ENCODE assay signal across 23 cellular contexts in the genomic region with DNA sequence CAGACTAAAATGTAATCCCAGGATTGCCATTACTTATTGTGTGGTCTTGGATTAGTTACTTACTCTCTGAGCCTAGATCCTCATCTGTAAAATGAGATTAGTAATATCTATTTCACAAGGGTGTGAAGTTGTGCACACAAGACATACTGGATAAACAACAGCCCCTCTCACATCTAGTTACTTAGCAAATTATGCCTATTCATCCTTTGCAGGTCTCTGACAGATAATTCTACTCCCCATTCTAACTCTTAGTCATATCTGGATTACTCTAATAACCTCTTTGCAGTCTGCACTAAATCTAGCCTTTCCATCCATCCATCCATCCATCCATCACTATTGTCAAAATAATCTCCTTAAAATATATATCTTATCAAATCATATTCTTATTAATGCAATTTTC. TPM values are rescaled to one million over a fixed set of nuclear protein-coding genes. Genes with fewer than 3 reads are reported as not detected.
DNase-seq lines count a peak whose midpoint lies in the region; ATAC-seq, FAIRE-seq and TF ChIP-seq lines count a peak whose summit lies in the region.
"Had no signal": no experiment of that assay in that cellular context is flagged by ENCODE, and none has a peak within 500 bp of the region (broad histone marks: within the 10 kb centered on the region; RNA-seq: fewer than 3 reads in every experiment).

No MANE protein-coding gene starts in this region.

- H3K36me3 ChIP-seq in Panc1 (ENCODE audit: control insufficient read depth, insufficient read depth, low read length): no peaks in the 10 kb centered on the region

- BruUV-seq in Panc1 (replicated peaks; lab: Mats Ljungman, UMichigan): TSS peak; percentile 39

- H3K27me3 ChIP-seq in Panc1 (ENCODE audit: control insufficient read depth, insufficient read depth, low read length): no peaks in the 10 kb centered on the region
- H3K27me3 ChIP-seq: BE2C, BLaER1 had no signal

- in situ Hi-C loops in Panc1 (cut with HindIII; ENCODE audit: low pct_unique_long_range_greater_than_20kb, low sequenced_read_pairs): no loop called here

- intact Hi-C loops in Panc1 (cut with micrococcal nuclease; ENCODE audit: unreplicated experiment): no loop called here

- TF ChIP-seq CTCF in D721Med (IDR thresholded peaks at IDR 0.05; ENCODE audit: insufficient read depth, missing control alignments) (no peak), Panc1 (IDR thresholded peaks at IDR 0.05) (no peak)

- H3K4me1 Mint-ChIP-seq in stimulated activated effector memory CD8-positive, alpha-beta T cell treated with anti-CD3 and anti-CD28 coated beads, Interleukin-12 subunit alpha, Interleukin-12 subunit beta, amount 100 ng/mL, for 72 hours: no peaks in the 10 kb centered on the region
- H3K4me1 Mint-ChIP-seq: CD14-positive monocyte had no signal

- peaks cover 58% of the 10 kb centered on the region for H3K36me3 Mint-ChIP-seq in stimulated activated effector memory CD8-positive, alpha-beta T cell treated with anti-CD3 and anti-CD28 coated beads, Interleukin-12 subunit alpha, Interleukin-12 subunit beta, amount 100 ng/mL, for 72 hours

- no peaks in the 10 kb centered on the region for H3K9me3 Mint-ChIP-seq in stimulated activated effector memory CD8-positive, alpha-beta T cell treated with anti-CD3 and anti-CD28 coated beads, Interleukin-12 subunit alpha, Interleukin-12 subunit beta, amount 100 ng/mL, for 72 hours
- H3K9me3 Mint-ChIP-seq: CD4-positive, alpha-beta memory T cell; CD4-positive, CD25-positive, alpha-beta regulatory T cell; CD8-positive, alpha-beta memory T cell had no signal

- H3K4me3 Mint-ChIP-seq in stimulated activated effector memory CD8-positive, alpha-beta T cell treated with anti-CD3 and anti-CD28 coated beads, Interleukin-12 subunit alpha, Interleukin-12 subunit beta, amount 100 ng/mL, for 72 hours: no peak overlapping the region
- H3K4me3 Mint-ChIP-seq: CD14-positive monocyte; CD8-positive, alpha-beta memory T cell had no signal

- no peaks in the 10 kb centered on the region for H3K4me1 ChIP-seq in Panc1 (ENCODE audit: control insufficient read depth, insufficient read depth, low read length)
- H3K4me1 ChIP-seq: BE2C, BLaER1 had no signal

- FAIRE-seq in D721Med (lab: Jason Lieb, UNC): peak; percentile 94
- FAIRE-seq: A204.1, G401.6, GM12891, GM19239 had no signal

- H3K27ac ChIP-seq in Panc1 (ENCODE audit: low read length): no peak overlapping the region
- H3K27ac ChIP-seq: BLaER1 had no signal

- H3K4me3 ChIP-seq in Panc1 (ENCODE audit: low read depth in 2 of 2, low read length in 2 of 2): no peak overlapping the region
- H3K4me3 ChIP-seq: BLaER1 had no signal

- H3K9me3 ChIP-seq in Panc1 (ENCODE audit: control insufficient read depth, insufficient read depth, low read depth, low read length): no peaks in the 10 kb centered on the region
- H3K9me3 ChIP-seq: BE2C, BLaER1 had no signal

- ATAC-seq in Panc1: no peak
- ATAC-seq in stimulated activated effector memory CD8-positive, alpha-beta T cell treated with anti-CD3 and anti-CD28 coated beads, Interleukin-12 subunit alpha, Interleukin-12 subunit beta, amount 100 ng/mL, for 72 hours: peak; percentile 56
- ATAC-seq in stimulated activated naive CD8-positive, alpha-beta T cell treated with anti-CD3 and anti-CD28 coated beads, Interleukin-15, Interleukin-2, amounts not matched to agents 100 U/mL and 50 U/mL, for 24 hours: no peak

- H3K27ac Mint-ChIP-seq in stimulated activated effector memory CD8-positive, alpha-beta T cell treated with anti-CD3 and anti-CD28 coated beads, Interleukin-12 subunit alpha, Interleukin-12 subunit beta, amount 100 ng/mL, for 72 hours: no peak overlapping the region
- H3K27ac Mint-ChIP-seq: CD14-positive monocyte had no signal

- POLR2A ChIA-PET in Panc1 (lab: Charles Lee): no interaction called here

- no peak for DNase-seq in D721Med (ENCODE audit: insufficient read length, low spot score)
- peak; percentile 93 for DNase-seq in NCI-H82 (lab: John Stamatoyannopoulos, UW)
- DNase-seq in Panc1 (ENCODE audit: low read depth, low spot score): no peak
- no peak for DNase-seq in stimulated activated effector memory CD8-positive, alpha-beta T cell treated with anti-CD3 and anti-CD28 coated beads, Interleukin-12 subunit alpha, Interleukin-12 subunit beta, amount 100 ng/mL, for 72 hours (ENCODE audit: low spot score in 2 of 2)
- no peak for DNase-seq in activated naive CD4-positive, alpha-beta T cell (lab: John Stamatoyannopoulos, UW)
- DNase-seq in NCI-H345 treated with DMSO at 0.1 percent for 48 hours (lab: John Stamatoyannopoulos, UW; ENCODE audit: unreplicated experiment): no peak
- DNase-seq in stimulated activated naive CD8-positive, alpha-beta T cell treated with anti-CD3 and anti-CD28 coated beads, Interleukin-15, Interleukin-2, amounts not matched to agents 100 U/mL and 50 U/mL, for 24 hours: no peak
- DNase-seq: 8988T; ACHN; BE2C; C1 segment of cervical spinal cord; CD4-positive, alpha-beta memory T cell; CD4-positive, CD25-positive, alpha-beta regulatory T cell; CD8-positive, alpha-beta memory T cell; COR-L47; DMS79 treated with DMSO at 0.1 percent for 48 hours; GF-D8 had no signal

- CTCF ChIA-PET in Panc1 (lab: Charles Lee): no interaction called here

RNA-seq across cellular contexts. Expression of a gene that starts 12.4 kb away (rescaled TPM):
- total RNA-seq in Panc1 (2021; ENCODE audit: unreplicated experiment): 13.7 TPM
- 6.1 TPM for polyA plus RNA-seq in Panc1 (2012; ENCODE audit: insufficient read length)

RNA-seq across cellular contexts. Expression of a gene that starts 56.6 kb away (rescaled TPM):
- 5.5 TPM for total RNA-seq in Panc1 (2021; ENCODE audit: unreplicated experiment)
- polyA plus RNA-seq in Panc1 (2012; ENCODE audit: insufficient read length): 4.2 TPM
